ENCODE assay signal across 2 cellular contexts in the genomic region with DNA sequence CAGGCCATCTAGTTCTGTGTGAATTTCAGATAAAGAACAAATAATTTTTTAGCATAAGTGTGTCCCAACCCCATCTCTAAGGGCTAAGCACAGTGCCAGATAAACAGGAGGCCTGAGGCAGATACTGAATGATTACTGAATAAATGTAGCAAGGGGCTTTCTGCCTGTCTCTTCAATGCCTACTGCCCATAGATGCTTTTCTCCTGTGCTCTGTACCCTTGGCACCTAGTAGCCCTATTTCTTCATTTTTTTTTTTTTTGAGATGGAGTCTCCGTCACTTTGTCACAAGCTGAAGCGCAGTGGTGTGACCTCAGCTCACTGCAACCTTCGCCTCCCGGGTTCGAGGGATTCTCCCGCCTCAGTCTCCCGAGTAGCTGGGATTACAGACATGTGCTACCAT.
A peak's percentile ranks its signal among the peaks of the same experiment; 100 is the strongest.
TF ChIP-seq lines count a peak whose summit lies in the region.

No MANE protein-coding gene starts in this region.

TF ChIP-seq in A549, 52 proteins besides CTCF, POLR2A, EP300 and RAD21:
- TF ChIP-seq, protein P1, sequence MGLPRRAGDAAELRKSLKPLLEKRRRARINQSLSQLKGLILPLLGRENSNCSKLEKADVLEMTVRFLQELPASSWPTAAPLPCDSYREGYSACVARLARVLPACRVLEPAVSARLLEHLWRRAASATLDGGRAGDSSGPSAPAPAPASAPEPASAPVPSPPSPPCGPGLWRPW (IDR thresholded peaks at IDR 0.05): no peak
- peak; percentile 51; the same call in 1 of the 2 replicates for TF ChIP-seq CHD4 (IDR thresholded peaks at IDR 0.05; ENCODE audit: borderline replicate concordance)
- TF ChIP-seq, protein P2, sequence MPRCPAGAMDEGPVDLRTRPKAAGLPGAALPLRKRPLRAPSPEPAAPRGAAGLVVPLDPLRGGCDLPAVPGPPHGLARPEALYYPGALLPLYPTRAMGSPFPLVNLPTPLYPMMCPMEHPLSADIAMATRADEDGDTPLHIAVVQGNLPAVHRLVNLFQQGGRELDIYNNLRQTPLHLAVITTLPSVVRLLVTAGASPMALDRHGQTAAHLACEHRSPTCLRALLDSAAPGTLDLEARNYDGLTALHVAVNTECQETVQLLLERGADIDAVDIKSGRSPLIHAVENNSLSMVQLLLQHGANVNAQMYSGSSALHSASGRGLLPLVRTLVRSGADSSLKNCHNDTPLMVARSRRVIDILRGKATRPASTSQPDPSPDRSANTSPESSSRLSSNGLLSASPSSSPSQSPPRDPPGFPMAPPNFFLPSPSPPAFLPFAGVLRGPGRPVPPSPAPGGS (IDR thresholded peaks at IDR 0.05): no peak
- TF ChIP-seq ZSCAN20 (CRISPR knock-in tag; IDR thresholded peaks at IDR 0.05): no peak
- TF ChIP-seq SMC3 (IDR thresholded peaks at IDR 0.05): no peak
- TF ChIP-seq CHD2 (IDR thresholded peaks at IDR 0.05; ENCODE audit: low read length, partially characterized antibody): no peak
- TF ChIP-seq RARB (CRISPR knock-in tag; IDR thresholded peaks at IDR 0.05): 0 out of 2 replicates have a peak, but pooled peaks have one; percentile 10
- TF ChIP-seq, protein P3, sequence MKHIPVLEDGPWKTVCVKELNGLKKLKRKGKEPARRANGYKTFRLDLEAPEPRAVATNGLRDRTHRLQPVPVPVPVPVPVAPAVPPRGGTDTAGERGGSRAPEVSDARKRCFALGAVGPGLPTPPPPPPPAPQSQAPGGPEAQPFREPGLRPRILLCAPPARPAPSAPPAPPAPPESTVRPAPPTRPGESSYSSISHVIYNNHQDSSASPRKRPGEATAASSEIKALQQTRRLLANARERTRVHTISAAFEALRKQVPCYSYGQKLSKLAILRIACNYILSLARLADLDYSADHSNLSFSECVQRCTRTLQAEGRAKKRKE (CRISPR knock-in tag; IDR thresholded peaks at IDR 0.05; ENCODE audit: low read depth): no peak
- no peak for TF ChIP-seq FOXS1 (CRISPR knock-in tag; IDR thresholded peaks at IDR 0.05)
- TF ChIP-seq ESRRA (IDR thresholded peaks at IDR 0.05; ENCODE audit: borderline replicate concordance, low read length): no peak
- TF ChIP-seq, protein P4, sequence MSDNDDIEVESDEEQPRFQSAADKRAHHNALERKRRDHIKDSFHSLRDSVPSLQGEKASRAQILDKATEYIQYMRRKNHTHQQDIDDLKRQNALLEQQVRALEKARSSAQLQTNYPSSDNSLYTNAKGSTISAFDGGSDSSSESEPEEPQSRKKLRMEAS (IDR thresholded peaks at IDR 0.05): no peak
- TF ChIP-seq RNF2 (IDR thresholded peaks at IDR 0.05; ENCODE audit: borderline replicate concordance, low read depth): no peak
- peak; percentile 15; the same call in 1 of the 2 replicates for TF ChIP-seq HOXA7 (CRISPR knock-in tag; IDR thresholded peaks at IDR 0.05)
- TF ChIP-seq KDM1A (IDR thresholded peaks at IDR 0.05; ENCODE audit: low read depth): no peak
- TF ChIP-seq CBX8 (IDR thresholded peaks at IDR 0.05): no peak
- no peak for TF ChIP-seq CBX2 (IDR thresholded peaks at IDR 0.05; ENCODE audit: borderline replicate concordance, low read depth)
- no peak for TF ChIP-seq TFCP2L1 (CRISPR knock-in tag; IDR thresholded peaks at IDR 0.05)
- no peak for TF ChIP-seq FOSL2 (IDR thresholded peaks at IDR 0.05)
- TF ChIP-seq FOSL2 (CRISPR knock-in tag; IDR thresholded peaks at IDR 0.05): no peak
- no peak for TF ChIP-seq MAFK (IDR thresholded peaks at IDR 0.05; ENCODE audit: partially characterized antibody)
- no peak for TF ChIP-seq PHF8 (IDR thresholded peaks at IDR 0.05; ENCODE audit: borderline replicate concordance, low read depth)
- no peak for TF ChIP-seq KDM5A (IDR thresholded peaks at IDR 0.05)
- no peak for TF ChIP-seq MYC (IDR thresholded peaks at IDR 0.05; ENCODE audit: borderline replicate concordance, low read length)
- peak; percentile 98 for TF ChIP-seq POLR2AphosphoS2 (conservative IDR thresholded peaks at IDR 0.05; ENCODE audit: low read length)
- TF ChIP-seq JUN (IDR thresholded peaks at IDR 0.05): no peak
- TF ChIP-seq NFE2L2 (conservative IDR thresholded peaks at IDR 0.05; ENCODE audit: low read length): no peak
- no peak for TF ChIP-seq HDAC2 (IDR thresholded peaks at IDR 0.05)

TF ChIP-seq in IMR-90, 13 proteins besides CTCF, POLR2A, EP300 and RAD21:
- TF ChIP-seq RCOR1 (IDR thresholded peaks at IDR 0.05; ENCODE audit: insufficient replicate concordance, low read length) (no peak), CEBPB (IDR thresholded peaks at IDR 0.05; ENCODE audit: low read depth, low read length) (no peak), MAFK (IDR thresholded peaks at IDR 0.05; ENCODE audit: low read depth, low read length) (no peak), MAZ (IDR thresholded peaks at IDR 0.05; ENCODE audit: borderline replicate concordance, low read depth, low read length) (no peak), NFE2L2 (IDR thresholded peaks at IDR 0.05; ENCODE audit: low read depth, low read length) (no peak), BHLHE40 (IDR thresholded peaks at IDR 0.05; ENCODE audit: low read depth, low read length) (no peak), FOS (IDR thresholded peaks at IDR 0.05; ENCODE audit: low read depth, low read length) (no peak), CHD1 (IDR thresholded peaks at IDR 0.05; ENCODE audit: low read depth, low read length) (no peak), SMC3 (IDR thresholded peaks at IDR 0.05; ENCODE audit: low read depth, low read length) (no peak), RFX5 (IDR thresholded peaks at IDR 0.05; ENCODE audit: low read depth, low read length) (no peak), MXI1 (IDR thresholded peaks at IDR 0.05; ENCODE audit: borderline replicate concordance, low read depth, low read length) (no peak)
- TF ChIP-seq, protein P5, sequence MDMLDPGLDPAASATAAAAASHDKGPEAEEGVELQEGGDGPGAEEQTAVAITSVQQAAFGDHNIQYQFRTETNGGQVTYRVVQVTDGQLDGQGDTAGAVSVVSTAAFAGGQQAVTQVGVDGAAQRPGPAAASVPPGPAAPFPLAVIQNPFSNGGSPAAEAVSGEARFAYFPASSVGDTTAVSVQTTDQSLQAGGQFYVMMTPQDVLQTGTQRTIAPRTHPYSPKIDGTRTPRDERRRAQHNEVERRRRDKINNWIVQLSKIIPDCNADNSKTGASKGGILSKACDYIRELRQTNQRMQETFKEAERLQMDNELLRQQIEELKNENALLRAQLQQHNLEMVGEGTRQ (IDR thresholded peaks at IDR 0.05; ENCODE audit: low read depth, low read length): no peak
- TF ChIP-seq, protein P6, sequence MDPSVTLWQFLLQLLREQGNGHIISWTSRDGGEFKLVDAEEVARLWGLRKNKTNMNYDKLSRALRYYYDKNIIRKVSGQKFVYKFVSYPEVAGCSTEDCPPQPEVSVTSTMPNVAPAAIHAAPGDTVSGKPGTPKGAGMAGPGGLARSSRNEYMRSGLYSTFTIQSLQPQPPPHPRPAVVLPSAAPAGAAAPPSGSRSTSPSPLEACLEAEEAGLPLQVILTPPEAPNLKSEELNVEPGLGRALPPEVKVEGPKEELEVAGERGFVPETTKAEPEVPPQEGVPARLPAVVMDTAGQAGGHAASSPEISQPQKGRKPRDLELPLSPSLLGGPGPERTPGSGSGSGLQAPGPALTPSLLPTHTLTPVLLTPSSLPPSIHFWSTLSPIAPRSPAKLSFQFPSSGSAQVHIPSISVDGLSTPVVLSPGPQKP (IDR thresholded peaks at IDR 0.05; ENCODE audit: borderline replicate concordance, low read depth, low read length): no peak
